Comparison of ENCODE assay signal across 21 cellular contexts in the genomic region with DNA sequence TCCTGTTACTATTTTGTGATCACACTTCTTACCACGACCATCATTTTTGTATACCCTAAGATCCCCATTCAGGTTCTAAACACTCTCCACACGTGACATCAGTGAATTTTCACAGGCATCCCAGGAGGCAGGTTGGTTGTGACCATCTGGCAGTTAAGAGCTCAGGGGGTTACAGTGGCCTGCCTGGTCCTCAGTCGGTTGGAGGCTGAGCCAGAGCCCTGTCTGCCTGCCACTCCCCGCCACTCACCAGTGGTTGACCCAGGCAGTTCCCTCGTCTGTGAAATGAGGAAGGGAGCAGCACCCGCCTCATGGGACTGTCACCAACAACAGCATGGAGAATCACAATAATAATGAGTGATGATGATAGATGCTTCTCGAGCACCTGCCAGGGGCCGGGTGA. TPM values are rescaled to one million over a fixed set of nuclear protein-coding genes. Genes with fewer than 3 reads are reported as not detected.
DNase-seq lines count a peak whose midpoint lies in the region; ATAC-seq and TF ChIP-seq lines count a peak whose summit lies in the region.
"Had no signal": no experiment of that assay in that cellular context is flagged by ENCODE, and none has a peak within 500 bp of the region (broad histone marks: within the 10 kb centered on the region; RNA-seq: fewer than 3 reads in every experiment).

No MANE protein-coding gene starts in this region.

- H3K27me3 ChIP-seq in psoas muscle (ENCODE audit: insufficient read depth in 3 of 3, low read length in 2 of 3) (no peaks in the 10 kb centered on the region), adrenal gland (no peaks in the 10 kb centered on the region), PC-9 (ENCODE audit: insufficient read depth, low read depth) (no peaks in the 10 kb centered on the region), uterus (no peaks in the 10 kb centered on the region)

- H3K79me2 ChIP-seq in PC-9 (ENCODE audit: low read depth), result no peaks in the 10 kb centered on the region

- BruUV-seq in PC-9 (replicated peaks; lab: Mats Ljungman, UMichigan), result no TSS peak

- H3K4me1 ChIP-seq in psoas muscle (peaks cover 6% of the 10 kb centered on the region), adrenal gland (replicated peaks in 1 of 2) (no peaks in the 10 kb centered on the region), PC-9 (replicated peaks; ENCODE audit: insufficient read depth) (no peaks in the 10 kb centered on the region), uterus (no peaks in the 10 kb centered on the region)
- H3K4me1 ChIP-seq: A549 had no signal

- intact Hi-C loops in psoas muscle (cut with DNase I), result no loop called here
- intact Hi-C loops in adrenal gland (cut with DNase I), result no loop called here
- intact Hi-C loops in PC-9 (cut with micrococcal nuclease; ENCODE audit: unreplicated experiment), result no loop called here
- intact Hi-C loops in uterus (cut with DNase I; ENCODE audit: low total_unique reads), result no loop called here

- H2AFZ ChIP-seq in PC-9, result no peak overlapping the region

- DNase-seq in DMS 273 (lab: John Stamatoyannopoulos, UW; ENCODE audit: unreplicated experiment), result peak; percentile 23
- no peak for DNase-seq in DMS 273 treated with DMSO at 0.1 percent for 48 hours (lab: John Stamatoyannopoulos, UW)
- DNase-seq in MV-4-11 (lab: John Stamatoyannopoulos, UW), result peak; percentile 45
- peak; percentile 45 for DNase-seq in cerebellar cortex (ENCODE audit: low spot score)
- peak in 1 of 2 donors; percentile 24 for DNase-seq in psoas muscle
- no peak for DNase-seq in adrenal gland
- DNase-seq in PC-9, result no peak
- no peak for DNase-seq in uterus
- DNase-seq: AML-193; Calu3; CD4-positive, alpha-beta T cell; DMS153; DMS79; GF-D8; H9 had no signal

- H3K4me3 ChIP-seq in psoas muscle (no peak overlapping the region), adrenal gland (no peak overlapping the region), PC-9 (no peak overlapping the region), uterus (no peak overlapping the region)
- H3K4me3 ChIP-seq: A549, GM12878 had no signal

- no peaks in the 10 kb centered on the region for H3K9me2 ChIP-seq in PC-9 (ENCODE audit: insufficient read depth)

- no peak for ATAC-seq in psoas muscle
- ATAC-seq: A549, GM12878, HepG2 had no signal

- no peaks in the 10 kb centered on the region for H3K9me3 ChIP-seq in psoas muscle
- no peaks in the 10 kb centered on the region for H3K9me3 ChIP-seq in adrenal gland (replicated peaks in 1 of 3)
- H3K9me3 ChIP-seq in PC-9 (ENCODE audit: insufficient read depth, low read depth), result no peaks in the 10 kb centered on the region
- H3K9me3 ChIP-seq in uterus, result no peaks in the 10 kb centered on the region
- H3K9me3 ChIP-seq: A549 had no signal

- H3F3A ChIP-seq in PC-9 (ENCODE audit: insufficient read depth, low read depth), result peaks cover 11% of the 10 kb centered on the region; the same call in 1 of the 2 replicates

- H3K36me3 ChIP-seq in psoas muscle (ENCODE audit: insufficient read depth in 1 of 2, low read depth in 1 of 2), result peaks cover 0 to 79% of the 10 kb centered on the region in 2 donors
- H3K36me3 ChIP-seq in adrenal gland (replicated peaks in 1 of 2), result peaks cover 0 to 30% of the 10 kb centered on the region in 2 donors
- 0 out of 2 replicates have a peak, but pooled peaks cover 4% of the 10 kb centered on the region for H3K36me3 ChIP-seq in PC-9 (ENCODE audit: low read depth)
- H3K36me3 ChIP-seq in uterus, result no peaks in the 10 kb centered on the region

- WGBS in psoas muscle, 3 donors, result 77 to 81% (median 80%) methylated on average over 8 of the region's 8 CpGs
- 74 to 97% (median 88%) methylated on average over 4 to 8 of the region's 8 CpGs for whole genome bisulfite sequencing in adrenal gland, 4 donors

- TF ChIP-seq POLR2A in adrenal gland (IDR thresholded peaks at IDR 0.05) (no peak), uterus (IDR thresholded peaks at IDR 0.05) (no peak)

- peak overlapping the region; percentile 5 for H3K27ac ChIP-seq in psoas muscle
- no peak overlapping the region for H3K27ac ChIP-seq in adrenal gland
- no peak overlapping the region for H3K27ac ChIP-seq in PC-9
- H3K27ac ChIP-seq in uterus, result no peak overlapping the region
- H3K27ac ChIP-seq: 22Rv1, A549, C4-2B had no signal

- POLR2A ChIA-PET in PC-9 (lab: Charles Lee; ENCODE audit: unreplicated experiment), result interaction anchor here (0.6 kb wide), 1 partner anchor 13 kb away, joined by 3 read pairs; no protein-coding TSS in a partner anchor

- no peaks in the 10 kb centered on the region for H4K20me1 ChIP-seq in PC-9 (ENCODE audit: insufficient read depth)

- no peak overlapping the region for H3K4me2 ChIP-seq in PC-9
- H3K4me2 ChIP-seq: A549 had no signal

- CTCF ChIA-PET in PC-9 (lab: Charles Lee), result no interaction called here

- TF ChIP-seq CTCF in psoas muscle (IDR thresholded peaks at IDR 0.05), result no peak
- TF ChIP-seq CTCF in adrenal gland (IDR thresholded peaks at IDR 0.05), result no peak
- no peak for TF ChIP-seq CTCF in PC-9 (conservative IDR thresholded peaks at IDR 0.05)
- no peak for TF ChIP-seq CTCF in uterus (IDR thresholded peaks at IDR 0.05)

RNA-seq across cellular contexts. Expression of a gene that starts 36.4 kb away (rescaled TPM):
- 10 to 100 TPM; 27.8 to 46.3 (median 31.7) TPM for total RNA-seq in psoas muscle
- polyA plus RNA-seq in psoas muscle, result 10 to 100 TPM; 14.7 to 25.1 (median 19.5) TPM
- total RNA-seq in adrenal gland, result 100 to 1,000 TPM in 6 of 8 donors, 10 to 100 TPM in 2; 60.6 to 170 (median 123) TPM
- polyA plus RNA-seq in adrenal gland, result 100 to 1,000 TPM in 1 of 3 donors, 10 to 100 TPM in 2; 34.1 to 101 (median 73.4) TPM
- total RNA-seq in PC-9 (2021), result 25.6 and 36.6 TPM in 2 replicates
- total RNA-seq in uterus, result 100 to 1,000 TPM in 1 of 4 donors, 10 to 100 TPM in 3; 72.0 to 198 (median 82.9) TPM
- polyA plus RNA-seq: IgD-negative memory B cell had no signal

Comparison
In these comparisons a context has a peak if more than half of its experiments do, and no peak if none do; other contexts are left out.
1. DNase-seq: peak in DMS 273 (single experiment), MV-4-11 (single experiment) and cerebellar cortex (single experiment); none in DMS 273 treated with DMSO at 0.1 percent for 48 hours (single experiment), adrenal gland (0 of 7), PC-9 (0 of 2) and uterus (0 of 2).